ENCODE assay signal across 1 cellular context in genomic region chr22:35742342-35743100, GRCh38.
TF ChIP-seq lines count a peak whose summit lies in the region.

No MANE protein-coding gene starts in this region.

TF ChIP-seq in K562, 482 proteins besides CTCF, POLR2A, EP300 and RAD21 (continued from another document and continues in another):
- TF ChIP-seq ARID3B (CRISPR knock-in tag; IDR thresholded peaks at IDR 0.05; ENCODE audit: borderline replicate concordance) (no peak), TBL1XR1 (IDR thresholded peaks at IDR 0.05; ENCODE audit: low read length in 2 of 2) (peak in 1 of 2 experiments; percentile 86; a peak in 2 of 4 replicates), SMARCC2 (IDR thresholded peaks at IDR 0.05; ENCODE audit: low read depth) (peak; percentile 85), ETV5 (CRISPR knock-in tag; IDR thresholded peaks at IDR 0.05; ENCODE audit: low read depth) (no peak), NCOR1 (IDR thresholded peaks at IDR 0.05) (peak; percentile 90), HES1 (IDR thresholded peaks at IDR 0.05; ENCODE audit: low read depth) (0 out of 2 replicates have a peak, but pooled peaks have one; percentile 65), SREBF2 (CRISPR knock-in tag; IDR thresholded peaks at IDR 0.05) (no peak), ZNF23 (CRISPR knock-in tag; IDR thresholded peaks at IDR 0.05) (no peak), FOXK1 (CRISPR knock-in tag; IDR thresholded peaks at IDR 0.05; ENCODE audit: borderline replicate concordance) (no peak; the same call in 1 of the 2 replicates), FOXJ3 (CRISPR knock-in tag; IDR thresholded peaks at IDR 0.05) (no peak), LCOR (CRISPR knock-in tag; IDR thresholded peaks at IDR 0.05) (peak; percentile 62; the same call in 1 of the 2 replicates), HINFP (tag; conservative IDR thresholded peaks at IDR 0.05; ENCODE audit: low read depth) (no peak), ATF1 (CRISPR knock-in tag; IDR thresholded peaks at IDR 0.05) (no peak), ATF1 (tag; IDR thresholded peaks at IDR 0.05) (peak; percentile 50), SAP30 (IDR thresholded peaks at IDR 0.05; ENCODE audit: borderline replicate concordance, insufficient read depth, low read depth, low read length, poor library complexity, severe bottlenecking) (no peak), MYC (IDR thresholded peaks at IDR 0.05; ENCODE audit: low read depth, low read length) (0 out of 2 replicates have a peak, but pooled peaks have one; percentile 36), MYC (CRISPR knock-in tag; IDR thresholded peaks at IDR 0.05; ENCODE audit: borderline replicate concordance, low read depth) (no peak), JUNB (CRISPR knock-in tag; conservative IDR thresholded peaks at IDR 0.05) (no peak), CREB3L1 (IDR thresholded peaks at IDR 0.05; ENCODE audit: borderline replicate concordance, low read depth) (0 out of 2 replicates have a peak, but pooled peaks have one; percentile 32), PML (IDR thresholded peaks at IDR 0.05; ENCODE audit: low read length) (peak; percentile 59; the same call in 1 of the 2 replicates), TRIM24 (IDR thresholded peaks at IDR 0.05) (peak; percentile 71 to 79), SLC30A9 (CRISPR knock-in tag; IDR thresholded peaks at IDR 0.05) (no peak), NRF1 (conservative IDR thresholded peaks at IDR 0.05 in 1 of 2, IDR thresholded peaks at IDR 0.05 in 1 of 2) (0 out of 4 replicates have a peak, but pooled peaks of 1 of the 2 experiments have one; percentile 12), NR2C2 (CRISPR knock-in tag; IDR thresholded peaks at IDR 0.05) (peak; percentile 78), NR2C2 (tag; IDR thresholded peaks at IDR 0.05) (peak; percentile 96), TAF9B (IDR thresholded peaks at IDR 0.05; ENCODE audit: partially characterized antibody) (peak; percentile 66), JUN (IDR thresholded peaks at IDR 0.05; ENCODE audit: borderline replicate concordance, low read depth, low read length) (peak; percentile 73), JUN (CRISPR knock-in tag; IDR thresholded peaks at IDR 0.05; ENCODE audit: borderline replicate concordance) (no peak), MYBL2 (IDR thresholded peaks at IDR 0.05; ENCODE audit: low read depth) (no peak), MYBL2 (CRISPR knock-in tag; IDR thresholded peaks at IDR 0.05; ENCODE audit: borderline replicate concordance) (no peak), FOS (IDR thresholded peaks at IDR 0.05; ENCODE audit: extremely low read depth, insufficient read length) (peak; percentile 6), ZBTB1 (CRISPR knock-in tag; IDR thresholded peaks at IDR 0.05; ENCODE audit: borderline replicate concordance, low read depth) (no peak), KDM4B (IDR thresholded peaks at IDR 0.05; ENCODE audit: borderline replicate concordance in 2 of 2, low read depth in 1 of 2) (no peak), CTCFL (IDR thresholded peaks at IDR 0.05; ENCODE audit: borderline replicate concordance, insufficient read depth, low read depth, low read length, poor library complexity, severe bottlenecking) (no peak), MTA2 (IDR thresholded peaks at IDR 0.05; ENCODE audit: low read depth) (peak; percentile 84), PHF8 (IDR thresholded peaks at IDR 0.05; ENCODE audit: borderline replicate concordance, low read length) (no peak), CBFA2T2 (conservative IDR thresholded peaks at IDR 0.05) (peak; percentile 90), ILK (tag; IDR thresholded peaks at IDR 0.05; ENCODE audit: borderline replicate concordance, low read depth) (no peak), RBM22 (IDR thresholded peaks at IDR 0.05; ENCODE audit: low read depth, low read length, poor library complexity, severe bottlenecking) (no peak), E2F1 (CRISPR knock-in tag; IDR thresholded peaks at IDR 0.05) (no peak), MEF2D (tag; conservative IDR thresholded peaks at IDR 0.05; ENCODE audit: low read depth) (peak; percentile 38; the same call in 1 of the 2 replicates), ZNF584 (CRISPR knock-in tag; IDR thresholded peaks at IDR 0.05; ENCODE audit: low read depth) (0 out of 2 replicates have a peak, but pooled peaks have one; percentile 16), SIN3A (IDR thresholded peaks at IDR 0.05; ENCODE audit: borderline replicate concordance in 2 of 2, control insufficient read depth in 1 of 2, low read depth in 2 of 2, low read length in 2 of 2) (peak in 1 of 2 experiments; percentile 69; a peak in 1 of 4 replicates), ZNF175 (CRISPR knock-in tag; IDR thresholded peaks at IDR 0.05; ENCODE audit: low read depth) (no peak; the same call in 1 of the 2 replicates), BRD9 (IDR thresholded peaks at IDR 0.05; ENCODE audit: low read depth, partially characterized antibody) (no peak), HDAC1 (IDR thresholded peaks at IDR 0.05) (peak in 1 of 2 experiments; percentile 74; a peak in 1 of 4 replicates), MEF2A (IDR thresholded peaks at IDR 0.05; ENCODE audit: control insufficient read depth, low read depth, low read length) (peak; percentile 77), HDAC3 (IDR thresholded peaks at IDR 0.05; ENCODE audit: borderline replicate concordance, partially characterized antibody) (peak; percentile 79), ESRRA (IDR thresholded peaks at IDR 0.05; ENCODE audit: borderline replicate concordance, low read depth) (peak; percentile 39; the same call in 1 of the 2 replicates), CCAR2 (IDR thresholded peaks at IDR 0.05; ENCODE audit: low read depth, low read length) (no peak), KAT2B (IDR thresholded peaks at IDR 0.05; ENCODE audit: low read depth, low read length) (no peak)
- TF ChIP-seq, protein P1, sequence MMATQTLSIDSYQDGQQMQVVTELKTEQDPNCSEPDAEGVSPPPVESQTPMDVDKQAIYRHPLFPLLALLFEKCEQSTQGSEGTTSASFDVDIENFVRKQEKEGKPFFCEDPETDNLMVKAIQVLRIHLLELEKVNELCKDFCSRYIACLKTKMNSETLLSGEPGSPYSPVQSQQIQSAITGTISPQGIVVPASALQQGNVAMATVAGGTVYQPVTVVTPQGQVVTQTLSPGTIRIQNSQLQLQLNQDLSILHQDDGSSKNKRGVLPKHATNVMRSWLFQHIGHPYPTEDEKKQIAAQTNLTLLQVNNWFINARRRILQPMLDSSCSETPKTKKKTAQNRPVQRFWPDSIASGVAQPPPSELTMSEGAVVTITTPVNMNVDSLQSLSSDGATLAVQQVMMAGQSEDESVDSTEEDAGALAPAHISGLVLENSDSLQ (IDR thresholded peaks at IDR 0.05) = peak; percentile 86
- TF ChIP-seq, protein P2, sequence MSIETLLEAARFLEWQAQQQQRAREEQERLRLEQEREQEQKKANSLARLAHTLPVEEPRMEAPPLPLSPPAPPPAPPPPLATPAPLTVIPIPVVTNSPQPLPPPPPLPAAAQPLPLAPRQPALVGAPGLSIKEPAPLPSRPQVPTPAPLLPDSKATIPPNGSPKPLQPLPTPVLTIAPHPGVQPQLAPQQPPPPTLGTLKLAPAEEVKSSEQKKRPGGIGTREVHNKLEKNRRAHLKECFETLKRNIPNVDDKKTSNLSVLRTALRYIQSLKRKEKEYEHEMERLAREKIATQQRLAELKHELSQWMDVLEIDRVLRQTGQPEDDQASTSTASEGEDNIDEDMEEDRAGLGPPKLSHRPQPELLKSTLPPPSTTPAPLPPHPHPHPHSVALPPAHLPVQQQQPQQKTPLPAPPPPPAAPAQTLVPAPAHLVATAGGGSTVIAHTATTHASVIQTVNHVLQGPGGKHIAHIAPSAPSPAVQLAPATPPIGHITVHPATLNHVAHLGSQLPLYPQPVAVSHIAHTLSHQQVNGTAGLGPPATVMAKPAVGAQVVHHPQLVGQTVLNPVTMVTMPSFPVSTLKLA (conservative IDR thresholded peaks at IDR 0.05) = peak; percentile 70 to 85
- TF ChIP-seq, protein P3, sequence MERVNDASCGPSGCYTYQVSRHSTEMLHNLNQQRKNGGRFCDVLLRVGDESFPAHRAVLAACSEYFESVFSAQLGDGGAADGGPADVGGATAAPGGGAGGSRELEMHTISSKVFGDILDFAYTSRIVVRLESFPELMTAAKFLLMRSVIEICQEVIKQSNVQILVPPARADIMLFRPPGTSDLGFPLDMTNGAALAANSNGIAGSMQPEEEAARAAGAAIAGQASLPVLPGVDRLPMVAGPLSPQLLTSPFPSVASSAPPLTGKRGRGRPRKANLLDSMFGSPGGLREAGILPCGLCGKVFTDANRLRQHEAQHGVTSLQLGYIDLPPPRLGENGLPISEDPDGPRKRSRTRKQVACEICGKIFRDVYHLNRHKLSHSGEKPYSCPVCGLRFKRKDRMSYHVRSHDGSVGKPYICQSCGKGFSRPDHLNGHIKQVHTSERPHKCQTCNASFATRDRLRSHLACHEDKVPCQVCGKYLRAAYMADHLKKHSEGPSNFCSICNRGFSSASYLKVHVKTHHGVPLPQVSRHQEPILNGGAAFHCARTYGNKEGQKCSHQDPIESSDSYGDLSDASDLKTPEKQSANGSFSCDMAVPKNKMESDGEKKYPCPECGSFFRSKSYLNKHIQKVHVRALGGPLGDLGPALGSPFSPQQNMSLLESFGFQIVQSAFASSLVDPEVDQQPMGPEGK (CRISPR knock-in tag; IDR thresholded peaks at IDR 0.05; ENCODE audit: borderline replicate concordance) = no peak
- TF ChIP-seq, protein P4, sequence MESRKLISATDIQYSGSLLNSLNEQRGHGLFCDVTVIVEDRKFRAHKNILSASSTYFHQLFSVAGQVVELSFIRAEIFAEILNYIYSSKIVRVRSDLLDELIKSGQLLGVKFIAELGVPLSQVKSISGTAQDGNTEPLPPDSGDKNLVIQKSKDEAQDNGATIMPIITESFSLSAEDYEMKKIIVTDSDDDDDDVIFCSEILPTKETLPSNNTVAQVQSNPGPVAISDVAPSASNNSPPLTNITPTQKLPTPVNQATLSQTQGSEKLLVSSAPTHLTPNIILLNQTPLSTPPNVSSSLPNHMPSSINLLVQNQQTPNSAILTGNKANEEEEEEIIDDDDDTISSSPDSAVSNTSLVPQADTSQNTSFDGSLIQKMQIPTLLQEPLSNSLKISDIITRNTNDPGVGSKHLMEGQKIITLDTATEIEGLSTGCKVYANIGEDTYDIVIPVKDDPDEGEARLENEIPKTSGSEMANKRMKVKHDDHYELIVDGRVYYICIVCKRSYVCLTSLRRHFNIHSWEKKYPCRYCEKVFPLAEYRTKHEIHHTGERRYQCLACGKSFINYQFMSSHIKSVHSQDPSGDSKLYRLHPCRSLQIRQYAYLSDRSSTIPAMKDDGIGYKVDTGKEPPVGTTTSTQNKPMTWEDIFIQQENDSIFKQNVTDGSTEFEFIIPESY (CRISPR knock-in tag; IDR thresholded peaks at IDR 0.05) = no peak
